Comparison of ENCODE assay signal across 2 cellular contexts in the genomic region with DNA sequence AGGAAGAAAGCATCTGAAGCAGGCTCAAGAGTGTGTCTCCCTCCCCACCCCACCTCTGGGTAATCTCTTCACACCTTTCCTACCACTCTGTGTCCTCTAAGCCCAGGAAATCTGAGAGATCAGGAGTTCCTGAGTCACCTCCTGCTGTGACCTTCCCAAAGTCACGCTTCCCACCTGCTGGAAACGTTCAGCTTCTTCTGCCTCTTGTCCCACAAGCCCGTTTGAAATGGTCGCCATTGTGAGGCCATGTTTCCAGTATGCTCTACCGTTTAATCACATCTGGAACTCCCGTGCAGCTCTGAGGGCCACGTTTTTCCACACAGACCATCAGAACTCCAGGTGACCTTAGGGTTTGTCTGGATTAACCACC.
TF ChIP-seq lines count a peak whose summit lies in the region.

No MANE protein-coding gene starts in this region.

TF ChIP-seq in GM23338, 12 proteins besides CTCF, POLR2A, EP300 and RAD21 (continued from another document):
- TF ChIP-seq, protein P1, sequence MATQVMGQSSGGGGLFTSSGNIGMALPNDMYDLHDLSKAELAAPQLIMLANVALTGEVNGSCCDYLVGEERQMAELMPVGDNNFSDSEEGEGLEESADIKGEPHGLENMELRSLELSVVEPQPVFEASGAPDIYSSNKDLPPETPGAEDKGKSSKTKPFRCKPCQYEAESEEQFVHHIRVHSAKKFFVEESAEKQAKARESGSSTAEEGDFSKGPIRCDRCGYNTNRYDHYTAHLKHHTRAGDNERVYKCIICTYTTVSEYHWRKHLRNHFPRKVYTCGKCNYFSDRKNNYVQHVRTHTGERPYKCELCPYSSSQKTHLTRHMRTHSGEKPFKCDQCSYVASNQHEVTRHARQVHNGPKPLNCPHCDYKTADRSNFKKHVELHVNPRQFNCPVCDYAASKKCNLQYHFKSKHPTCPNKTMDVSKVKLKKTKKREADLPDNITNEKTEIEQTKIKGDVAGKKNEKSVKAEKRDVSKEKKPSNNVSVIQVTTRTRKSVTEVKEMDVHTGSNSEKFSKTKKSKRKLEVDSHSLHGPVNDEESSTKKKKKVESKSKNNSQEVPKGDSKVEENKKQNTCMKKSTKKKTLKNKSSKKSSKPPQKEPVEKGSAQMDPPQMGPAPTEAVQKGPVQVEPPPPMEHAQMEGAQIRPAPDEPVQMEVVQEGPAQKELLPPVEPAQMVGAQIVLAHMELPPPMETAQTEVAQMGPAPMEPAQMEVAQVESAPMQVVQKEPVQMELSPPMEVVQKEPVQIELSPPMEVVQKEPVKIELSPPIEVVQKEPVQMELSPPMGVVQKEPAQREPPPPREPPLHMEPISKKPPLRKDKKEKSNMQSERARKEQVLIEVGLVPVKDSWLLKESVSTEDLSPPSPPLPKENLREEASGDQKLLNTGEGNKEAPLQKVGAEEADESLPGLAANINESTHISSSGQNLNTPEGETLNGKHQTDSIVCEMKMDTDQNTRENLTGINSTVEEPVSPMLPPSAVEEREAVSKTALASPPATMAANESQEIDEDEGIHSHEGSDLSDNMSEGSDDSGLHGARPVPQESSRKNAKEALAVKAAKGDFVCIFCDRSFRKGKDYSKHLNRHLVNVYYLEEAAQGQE (IDR thresholded peaks at IDR 0.05; ENCODE audit: unreplicated experiment): no peak
- no peak for TF ChIP-seq EZH2 (IDR thresholded peaks at IDR 0.05; ENCODE audit: low read depth, unreplicated experiment)
- TF ChIP-seq, protein P2, sequence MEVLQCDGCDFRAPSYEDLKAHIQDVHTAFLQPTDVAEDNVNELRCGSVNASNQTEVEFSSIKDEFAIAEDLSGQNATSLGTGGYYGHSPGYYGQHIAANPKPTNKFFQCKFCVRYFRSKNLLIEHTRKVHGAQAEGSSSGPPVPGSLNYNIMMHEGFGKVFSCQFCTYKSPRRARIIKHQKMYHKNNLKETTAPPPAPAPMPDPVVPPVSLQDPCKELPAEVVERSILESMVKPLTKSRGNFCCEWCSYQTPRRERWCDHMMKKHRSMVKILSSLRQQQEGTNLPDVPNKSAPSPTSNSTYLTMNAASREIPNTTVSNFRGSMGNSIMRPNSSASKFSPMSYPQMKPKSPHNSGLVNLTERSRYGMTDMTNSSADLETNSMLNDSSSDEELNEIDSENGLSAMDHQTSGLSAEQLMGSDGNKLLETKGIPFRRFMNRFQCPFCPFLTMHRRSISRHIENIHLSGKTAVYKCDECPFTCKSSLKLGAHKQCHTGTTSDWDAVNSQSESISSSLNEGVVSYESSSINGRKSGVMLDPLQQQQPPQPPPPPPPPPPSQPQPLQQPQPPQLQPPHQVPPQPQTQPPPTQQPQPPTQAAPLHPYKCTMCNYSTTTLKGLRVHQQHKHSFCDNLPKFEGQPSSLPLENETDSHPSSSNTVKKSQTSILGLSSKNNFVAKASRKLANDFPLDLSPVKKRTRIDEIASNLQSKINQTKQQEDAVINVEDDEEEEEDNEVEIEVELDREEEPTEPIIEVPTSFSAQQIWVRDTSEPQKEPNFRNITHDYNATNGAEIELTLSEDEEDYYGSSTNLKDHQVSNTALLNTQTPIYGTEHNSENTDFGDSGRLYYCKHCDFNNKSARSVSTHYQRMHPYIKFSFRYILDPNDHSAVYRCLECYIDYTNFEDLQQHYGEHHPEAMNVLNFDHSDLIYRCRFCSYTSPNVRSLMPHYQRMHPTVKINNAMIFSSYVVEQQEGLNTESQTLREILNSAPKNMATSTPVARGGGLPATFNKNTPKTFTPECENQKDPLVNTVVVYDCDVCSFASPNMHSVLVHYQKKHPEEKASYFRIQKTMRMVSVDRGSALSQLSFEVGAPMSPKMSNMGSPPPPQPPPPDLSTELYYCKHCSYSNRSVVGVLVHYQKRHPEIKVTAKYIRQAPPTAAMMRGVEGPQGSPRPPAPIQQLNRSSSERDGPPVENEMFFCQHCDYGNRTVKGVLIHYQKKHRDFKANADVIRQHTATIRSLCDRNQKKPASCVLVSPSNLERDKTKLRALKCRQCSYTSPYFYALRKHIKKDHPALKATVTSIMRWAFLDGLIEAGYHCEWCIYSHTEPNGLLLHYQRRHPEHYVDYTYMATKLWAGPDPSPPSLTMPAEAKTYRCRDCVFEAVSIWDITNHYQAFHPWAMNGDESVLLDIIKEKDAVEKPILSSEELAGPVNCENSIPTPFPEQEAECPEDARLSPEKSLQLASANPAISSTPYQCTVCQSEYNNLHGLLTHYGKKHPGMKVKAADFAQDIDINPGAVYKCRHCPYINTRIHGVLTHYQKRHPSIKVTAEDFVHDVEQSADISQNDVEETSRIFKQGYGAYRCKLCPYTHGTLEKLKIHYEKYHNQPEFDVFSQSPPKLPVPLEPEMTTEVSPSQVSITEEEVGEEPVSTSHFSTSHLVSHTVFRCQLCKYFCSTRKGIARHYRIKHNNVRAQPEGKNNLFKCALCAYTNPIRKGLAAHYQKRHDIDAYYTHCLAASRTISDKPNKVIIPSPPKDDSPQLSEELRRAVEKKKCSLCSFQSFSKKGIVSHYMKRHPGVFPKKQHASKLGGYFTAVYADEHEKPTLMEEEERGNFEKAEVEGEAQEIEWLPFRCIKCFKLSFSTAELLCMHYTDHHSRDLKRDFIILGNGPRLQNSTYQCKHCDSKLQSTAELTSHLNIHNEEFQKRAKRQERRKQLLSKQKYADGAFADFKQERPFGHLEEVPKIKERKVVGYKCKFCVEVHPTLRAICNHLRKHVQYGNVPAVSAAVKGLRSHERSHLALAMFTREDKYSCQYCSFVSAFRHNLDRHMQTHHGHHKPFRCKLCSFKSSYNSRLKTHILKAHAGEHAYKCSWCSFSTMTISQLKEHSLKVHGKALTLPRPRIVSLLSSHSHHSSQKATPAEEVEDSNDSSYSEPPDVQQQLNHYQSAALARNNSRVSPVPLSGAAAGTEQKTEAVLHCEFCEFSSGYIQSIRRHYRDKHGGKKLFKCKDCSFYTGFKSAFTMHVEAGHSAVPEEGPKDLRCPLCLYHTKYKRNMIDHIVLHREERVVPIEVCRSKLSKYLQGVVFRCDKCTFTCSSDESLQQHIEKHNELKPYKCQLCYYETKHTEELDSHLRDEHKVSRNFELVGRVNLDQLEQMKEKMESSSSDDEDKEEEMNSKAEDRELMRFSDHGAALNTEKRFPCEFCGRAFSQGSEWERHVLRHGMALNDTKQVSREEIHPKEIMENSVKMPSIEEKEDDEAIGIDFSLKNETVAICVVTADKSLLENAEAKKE (CRISPR knock-in tag; IDR thresholded peaks at IDR 0.05): no peak
- TF ChIP-seq ZNF114 (CRISPR knock-in tag; IDR thresholded peaks at IDR 0.05): no peak
- no peak for TF ChIP-seq EZH2phosphoT487 (IDR thresholded peaks at IDR 0.05; ENCODE audit: unreplicated experiment)
- TF ChIP-seq POLR2AphosphoS5 (IDR thresholded peaks at IDR 0.05; ENCODE audit: low read depth): no peak
- no peak for TF ChIP-seq ZNF331 (CRISPR knock-in tag; IDR thresholded peaks at IDR 0.05; ENCODE audit: low read depth)
- no peak for TF ChIP-seq JUNB (IDR thresholded peaks at IDR 0.05; ENCODE audit: unreplicated experiment)
- no peak for TF ChIP-seq STAT1 (IDR thresholded peaks at IDR 0.05; ENCODE audit: unreplicated experiment)
- TF ChIP-seq NANOG (IDR thresholded peaks at IDR 0.05; ENCODE audit: borderline replicate concordance): no peak
- TF ChIP-seq CREB1 (CRISPR knock-in tag; IDR thresholded peaks at IDR 0.05; ENCODE audit: low read depth): no peak

TF ChIP-seq in WTC11, 78 proteins besides CTCF, POLR2A, EP300 and RAD21 (continued from another document):
- TF ChIP-seq, protein P3, sequence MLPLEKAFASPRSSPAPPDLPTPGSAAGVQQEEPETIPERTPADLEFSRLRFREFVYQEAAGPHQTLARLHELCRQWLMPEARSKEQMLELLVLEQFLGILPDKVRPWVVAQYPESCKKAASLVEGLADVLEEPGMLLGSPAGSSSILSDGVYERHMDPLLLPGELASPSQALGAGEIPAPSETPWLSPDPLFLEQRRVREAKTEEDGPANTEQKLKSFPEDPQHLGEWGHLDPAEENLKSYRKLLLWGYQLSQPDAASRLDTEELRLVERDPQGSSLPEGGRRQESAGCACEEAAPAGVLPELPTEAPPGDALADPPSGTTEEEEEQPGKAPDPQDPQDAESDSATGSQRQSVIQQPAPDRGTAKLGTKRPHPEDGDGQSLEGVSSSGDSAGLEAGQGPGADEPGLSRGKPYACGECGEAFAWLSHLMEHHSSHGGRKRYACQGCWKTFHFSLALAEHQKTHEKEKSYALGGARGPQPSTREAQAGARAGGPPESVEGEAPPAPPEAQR (CRISPR knock-in tag; IDR thresholded peaks at IDR 0.05): no peak
- TF ChIP-seq, protein P4, sequence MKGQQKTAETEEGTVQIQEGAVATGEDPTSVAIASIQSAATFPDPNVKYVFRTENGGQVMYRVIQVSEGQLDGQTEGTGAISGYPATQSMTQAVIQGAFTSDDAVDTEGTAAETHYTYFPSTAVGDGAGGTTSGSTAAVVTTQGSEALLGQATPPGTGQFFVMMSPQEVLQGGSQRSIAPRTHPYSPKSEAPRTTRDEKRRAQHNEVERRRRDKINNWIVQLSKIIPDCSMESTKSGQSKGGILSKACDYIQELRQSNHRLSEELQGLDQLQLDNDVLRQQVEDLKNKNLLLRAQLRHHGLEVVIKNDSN (CRISPR knock-in tag; IDR thresholded peaks at IDR 0.05): no peak
- TF ChIP-seq, protein P5, sequence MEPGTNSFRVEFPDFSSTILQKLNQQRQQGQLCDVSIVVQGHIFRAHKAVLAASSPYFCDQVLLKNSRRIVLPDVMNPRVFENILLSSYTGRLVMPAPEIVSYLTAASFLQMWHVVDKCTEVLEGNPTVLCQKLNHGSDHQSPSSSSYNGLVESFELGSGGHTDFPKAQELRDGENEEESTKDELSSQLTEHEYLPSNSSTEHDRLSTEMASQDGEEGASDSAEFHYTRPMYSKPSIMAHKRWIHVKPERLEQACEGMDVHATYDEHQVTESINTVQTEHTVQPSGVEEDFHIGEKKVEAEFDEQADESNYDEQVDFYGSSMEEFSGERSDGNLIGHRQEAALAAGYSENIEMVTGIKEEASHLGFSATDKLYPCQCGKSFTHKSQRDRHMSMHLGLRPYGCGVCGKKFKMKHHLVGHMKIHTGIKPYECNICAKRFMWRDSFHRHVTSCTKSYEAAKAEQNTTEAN (CRISPR knock-in tag; IDR thresholded peaks at IDR 0.05): no peak
- TF ChIP-seq ZBTB21 (CRISPR knock-in tag; IDR thresholded peaks at IDR 0.05; ENCODE audit: borderline replicate concordance): no peak
- TF ChIP-seq ZNF396 (CRISPR knock-in tag; IDR thresholded peaks at IDR 0.05; ENCODE audit: borderline replicate concordance): no peak
